1 cellular context compared by ENCODE assay signal in the genomic region with DNA sequence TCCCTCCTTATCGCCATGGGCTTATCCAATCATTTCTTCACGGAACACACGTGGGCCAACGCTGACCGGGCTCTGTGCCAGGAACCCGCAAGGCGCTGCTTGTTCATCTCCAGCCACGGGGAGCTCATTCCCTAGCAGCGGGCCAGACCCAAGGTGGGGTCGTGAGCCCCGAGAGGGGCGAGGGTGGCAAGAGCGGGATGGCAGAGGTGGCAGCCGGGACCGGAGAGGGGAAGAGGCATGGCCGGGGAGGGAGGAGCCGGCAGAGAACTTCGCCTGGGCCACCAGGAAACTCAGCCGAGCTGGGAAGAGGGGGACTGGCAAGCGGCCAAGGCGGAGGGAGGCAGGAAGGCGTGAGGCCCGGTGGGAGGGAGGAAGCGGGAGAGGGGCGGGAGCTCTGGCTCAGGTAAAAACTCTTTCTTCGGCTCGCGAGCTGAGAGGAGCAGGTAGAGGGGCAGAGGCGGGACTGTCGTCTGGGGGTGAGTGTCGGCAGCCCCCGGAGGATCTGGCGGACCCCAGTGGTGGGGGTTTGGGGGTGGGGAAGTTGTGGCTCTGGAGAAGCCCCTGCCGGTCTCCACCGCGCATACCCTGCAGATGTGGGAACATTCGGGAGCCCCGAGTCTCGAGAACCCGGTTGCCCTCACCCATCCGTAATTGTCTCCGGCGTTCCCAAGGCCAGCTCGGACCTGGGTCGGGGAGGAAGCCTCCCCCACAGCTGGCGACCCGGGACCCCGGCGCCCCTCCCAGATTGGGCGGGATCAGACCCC.
TF ChIP-seq lines count a peak whose summit lies in the region.

A gene with protein sequence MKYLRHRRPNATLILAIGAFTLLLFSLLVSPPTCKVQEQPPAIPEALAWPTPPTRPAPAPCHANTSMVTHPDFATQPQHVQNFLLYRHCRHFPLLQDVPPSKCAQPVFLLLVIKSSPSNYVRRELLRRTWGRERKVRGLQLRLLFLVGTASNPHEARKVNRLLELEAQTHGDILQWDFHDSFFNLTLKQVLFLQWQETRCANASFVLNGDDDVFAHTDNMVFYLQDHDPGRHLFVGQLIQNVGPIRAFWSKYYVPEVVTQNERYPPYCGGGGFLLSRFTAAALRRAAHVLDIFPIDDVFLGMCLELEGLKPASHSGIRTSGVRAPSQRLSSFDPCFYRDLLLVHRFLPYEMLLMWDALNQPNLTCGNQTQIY (plus strand): TSS at position 408 of the 764 bp plus-strand sequence. CDS start 12,670 bp downstream, outside the sequence.

TF ChIP-seq in K562, 482 proteins besides CTCF, POLR2A, EP300 and RAD21 (continued from another document and continues in another):
- TF ChIP-seq, protein P1, sequence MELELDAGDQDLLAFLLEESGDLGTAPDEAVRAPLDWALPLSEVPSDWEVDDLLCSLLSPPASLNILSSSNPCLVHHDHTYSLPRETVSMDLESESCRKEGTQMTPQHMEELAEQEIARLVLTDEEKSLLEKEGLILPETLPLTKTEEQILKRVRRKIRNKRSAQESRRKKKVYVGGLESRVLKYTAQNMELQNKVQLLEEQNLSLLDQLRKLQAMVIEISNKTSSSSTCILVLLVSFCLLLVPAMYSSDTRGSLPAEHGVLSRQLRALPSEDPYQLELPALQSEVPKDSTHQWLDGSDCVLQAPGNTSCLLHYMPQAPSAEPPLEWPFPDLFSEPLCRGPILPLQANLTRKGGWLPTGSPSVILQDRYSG (tag; conservative IDR thresholded peaks at IDR 0.05; ENCODE audit: low read depth), result no peak
- peak; percentile 52; the same call in 1 of the 2 replicates for TF ChIP-seq CC2D1A (IDR thresholded peaks at IDR 0.05)
- TF ChIP-seq SMC3 (conservative IDR thresholded peaks at IDR 0.05; ENCODE audit: insufficient read depth, low read depth, low read length), result no peak
- TF ChIP-seq SMAD3 (CRISPR knock-in tag; conservative IDR thresholded peaks at IDR 0.05), result no peak
- TF ChIP-seq EP400 (IDR thresholded peaks at IDR 0.05), result no peak; the same call in 1 of the 2 replicates
- TF ChIP-seq RBM15 (IDR thresholded peaks at IDR 0.05; ENCODE audit: insufficient read depth, low read length), result no peak
- TF ChIP-seq DNMT1 (IDR thresholded peaks at IDR 0.05), result no peak
- peak; percentile 70 for TF ChIP-seq NFIX (CRISPR knock-in tag; IDR thresholded peaks at IDR 0.05; ENCODE audit: low read depth)
- TF ChIP-seq NCOA2 (IDR thresholded peaks at IDR 0.05; ENCODE audit: partially characterized antibody in 2 of 2), result no peak
- TF ChIP-seq COPS2 (conservative IDR thresholded peaks at IDR 0.05), result no peak
- TF ChIP-seq, protein P2, sequence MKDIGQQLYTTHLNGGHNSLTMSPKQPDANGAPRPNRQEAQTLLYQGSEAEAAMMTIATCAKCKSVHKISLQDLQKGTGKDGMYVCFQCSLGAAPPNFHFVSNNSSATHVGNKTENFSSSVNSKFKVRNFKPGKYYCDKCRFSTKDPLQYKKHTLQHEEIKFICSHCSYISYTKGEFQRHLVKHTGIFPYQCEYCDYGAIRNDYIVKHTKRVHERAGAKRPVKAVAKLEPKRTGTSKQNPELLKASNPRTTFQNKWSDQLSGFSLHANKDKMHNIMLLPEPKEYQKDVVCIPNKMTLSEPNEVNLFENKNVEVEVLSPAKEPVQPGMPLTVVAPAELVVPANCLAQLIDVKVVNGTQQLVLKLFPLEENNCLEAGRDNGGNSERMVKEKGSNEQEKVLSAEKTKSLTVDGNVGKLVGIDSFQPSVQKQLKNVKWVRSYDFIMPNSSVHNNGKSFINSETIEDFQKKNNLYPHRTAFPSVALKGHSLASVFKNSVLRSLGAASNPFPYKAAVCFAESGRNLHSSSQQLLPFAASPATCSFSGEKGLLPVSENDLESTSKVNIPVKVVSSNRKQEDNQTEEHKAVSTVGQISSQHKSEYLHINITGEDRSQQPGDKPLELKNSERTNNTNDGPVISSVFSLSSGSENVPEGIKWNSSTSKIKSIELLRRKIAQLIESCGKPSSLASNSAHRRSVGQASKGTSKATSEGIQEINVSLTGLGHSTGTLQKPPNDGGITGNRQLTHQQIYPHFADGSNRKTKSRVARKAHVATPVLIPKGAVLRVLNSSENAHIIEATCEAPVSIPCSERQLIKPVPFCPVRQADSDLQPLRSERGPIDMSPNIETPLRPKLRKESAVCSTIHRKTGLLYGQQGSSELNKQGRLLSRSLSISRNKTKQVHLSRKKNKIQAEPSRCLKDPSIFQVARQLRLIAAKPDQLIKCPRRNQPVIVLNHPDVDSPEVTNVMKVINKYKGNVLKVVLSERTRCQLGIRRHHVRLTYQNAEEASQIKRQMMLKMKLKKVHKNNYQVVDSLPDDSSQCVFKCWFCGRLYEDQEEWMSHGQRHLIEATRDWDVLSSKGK (CRISPR knock-in tag; IDR thresholded peaks at IDR 0.05), result no peak
- no peak for TF ChIP-seq ZNF124 (CRISPR knock-in tag; IDR thresholded peaks at IDR 0.05)
- no peak for TF ChIP-seq POLR2AphosphoS2 (IDR thresholded peaks at IDR 0.05; ENCODE audit: low read length)
- no peak for TF ChIP-seq HNRNPLL (IDR thresholded peaks at IDR 0.05; ENCODE audit: low read depth, low read length, poor library complexity, severe bottlenecking)
- peak; percentile 21; the same call in 1 of the 2 replicates for TF ChIP-seq PHF8 (IDR thresholded peaks at IDR 0.05; ENCODE audit: borderline replicate concordance, low read length)
- no peak for TF ChIP-seq MTA2 (IDR thresholded peaks at IDR 0.05; ENCODE audit: low read depth)
- no peak for TF ChIP-seq ZNF785 (CRISPR knock-in tag; IDR thresholded peaks at IDR 0.05)
- no peak for TF ChIP-seq THRAP3 (IDR thresholded peaks at IDR 0.05; ENCODE audit: borderline replicate concordance)
- TF ChIP-seq FOXJ3 (CRISPR knock-in tag; IDR thresholded peaks at IDR 0.05), result no peak
- TF ChIP-seq, protein P3, sequence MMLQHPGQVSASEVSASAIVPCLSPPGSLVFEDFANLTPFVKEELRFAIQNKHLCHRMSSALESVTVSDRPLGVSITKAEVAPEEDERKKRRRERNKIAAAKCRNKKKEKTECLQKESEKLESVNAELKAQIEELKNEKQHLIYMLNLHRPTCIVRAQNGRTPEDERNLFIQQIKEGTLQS (IDR thresholded peaks at IDR 0.05), result no peak
- TF ChIP-seq, protein P3 (CRISPR knock-in tag; conservative IDR thresholded peaks at IDR 0.05), result no peak
- TF ChIP-seq SREBF2 (CRISPR knock-in tag; IDR thresholded peaks at IDR 0.05), result no peak
- TF ChIP-seq, protein P4, sequence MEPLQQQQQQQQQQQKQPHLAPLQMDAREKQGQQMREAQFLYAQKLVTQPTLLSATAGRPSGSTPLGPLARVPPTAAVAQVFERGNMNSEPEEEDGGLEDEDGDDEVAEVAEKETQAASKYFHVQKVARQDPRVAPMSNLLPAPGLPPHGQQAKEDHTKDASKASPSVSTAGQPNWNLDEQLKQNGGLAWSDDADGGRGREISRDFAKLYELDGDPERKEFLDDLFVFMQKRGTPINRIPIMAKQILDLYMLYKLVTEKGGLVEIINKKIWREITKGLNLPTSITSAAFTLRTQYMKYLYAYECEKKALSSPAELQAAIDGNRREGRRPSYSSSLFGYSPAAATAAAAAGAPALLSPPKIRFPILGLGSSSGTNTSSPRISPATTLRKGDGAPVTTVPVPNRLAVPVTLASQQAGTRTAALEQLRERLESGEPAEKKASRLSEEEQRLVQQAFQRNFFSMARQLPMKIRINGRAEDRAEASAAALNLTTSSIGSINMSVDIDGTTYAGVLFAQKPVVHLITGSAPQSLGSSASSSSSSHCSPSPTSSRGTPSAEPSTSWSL (CRISPR knock-in tag; IDR thresholded peaks at IDR 0.05; ENCODE audit: borderline replicate concordance), result no peak
- no peak for TF ChIP-seq PTRF (tag; IDR thresholded peaks at IDR 0.05)
- TF ChIP-seq, protein P5, sequence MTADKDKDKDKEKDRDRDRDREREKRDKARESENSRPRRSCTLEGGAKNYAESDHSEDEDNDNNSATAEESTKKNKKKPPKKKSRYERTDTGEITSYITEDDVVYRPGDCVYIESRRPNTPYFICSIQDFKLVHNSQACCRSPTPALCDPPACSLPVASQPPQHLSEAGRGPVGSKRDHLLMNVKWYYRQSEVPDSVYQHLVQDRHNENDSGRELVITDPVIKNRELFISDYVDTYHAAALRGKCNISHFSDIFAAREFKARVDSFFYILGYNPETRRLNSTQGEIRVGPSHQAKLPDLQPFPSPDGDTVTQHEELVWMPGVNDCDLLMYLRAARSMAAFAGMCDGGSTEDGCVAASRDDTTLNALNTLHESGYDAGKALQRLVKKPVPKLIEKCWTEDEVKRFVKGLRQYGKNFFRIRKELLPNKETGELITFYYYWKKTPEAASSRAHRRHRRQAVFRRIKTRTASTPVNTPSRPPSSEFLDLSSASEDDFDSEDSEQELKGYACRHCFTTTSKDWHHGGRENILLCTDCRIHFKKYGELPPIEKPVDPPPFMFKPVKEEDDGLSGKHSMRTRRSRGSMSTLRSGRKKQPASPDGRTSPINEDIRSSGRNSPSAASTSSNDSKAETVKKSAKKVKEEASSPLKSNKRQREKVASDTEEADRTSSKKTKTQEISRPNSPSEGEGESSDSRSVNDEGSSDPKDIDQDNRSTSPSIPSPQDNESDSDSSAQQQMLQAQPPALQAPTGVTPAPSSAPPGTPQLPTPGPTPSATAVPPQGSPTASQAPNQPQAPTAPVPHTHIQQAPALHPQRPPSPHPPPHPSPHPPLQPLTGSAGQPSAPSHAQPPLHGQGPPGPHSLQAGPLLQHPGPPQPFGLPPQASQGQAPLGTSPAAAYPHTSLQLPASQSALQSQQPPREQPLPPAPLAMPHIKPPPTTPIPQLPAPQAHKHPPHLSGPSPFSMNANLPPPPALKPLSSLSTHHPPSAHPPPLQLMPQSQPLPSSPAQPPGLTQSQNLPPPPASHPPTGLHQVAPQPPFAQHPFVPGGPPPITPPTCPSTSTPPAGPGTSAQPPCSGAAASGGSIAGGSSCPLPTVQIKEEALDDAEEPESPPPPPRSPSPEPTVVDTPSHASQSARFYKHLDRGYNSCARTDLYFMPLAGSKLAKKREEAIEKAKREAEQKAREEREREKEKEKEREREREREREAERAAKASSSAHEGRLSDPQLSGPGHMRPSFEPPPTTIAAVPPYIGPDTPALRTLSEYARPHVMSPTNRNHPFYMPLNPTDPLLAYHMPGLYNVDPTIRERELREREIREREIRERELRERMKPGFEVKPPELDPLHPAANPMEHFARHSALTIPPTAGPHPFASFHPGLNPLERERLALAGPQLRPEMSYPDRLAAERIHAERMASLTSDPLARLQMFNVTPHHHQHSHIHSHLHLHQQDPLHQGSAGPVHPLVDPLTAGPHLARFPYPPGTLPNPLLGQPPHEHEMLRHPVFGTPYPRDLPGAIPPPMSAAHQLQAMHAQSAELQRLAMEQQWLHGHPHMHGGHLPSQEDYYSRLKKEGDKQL (CRISPR knock-in tag; IDR thresholded peaks at IDR 0.05; ENCODE audit: borderline replicate concordance), result no peak
- TF ChIP-seq CHD2 (IDR thresholded peaks at IDR 0.05; ENCODE audit: low read depth, low read length), result no peak
- no peak for TF ChIP-seq NFXL1 (CRISPR knock-in tag; IDR thresholded peaks at IDR 0.05)
- TF ChIP-seq, protein P6, sequence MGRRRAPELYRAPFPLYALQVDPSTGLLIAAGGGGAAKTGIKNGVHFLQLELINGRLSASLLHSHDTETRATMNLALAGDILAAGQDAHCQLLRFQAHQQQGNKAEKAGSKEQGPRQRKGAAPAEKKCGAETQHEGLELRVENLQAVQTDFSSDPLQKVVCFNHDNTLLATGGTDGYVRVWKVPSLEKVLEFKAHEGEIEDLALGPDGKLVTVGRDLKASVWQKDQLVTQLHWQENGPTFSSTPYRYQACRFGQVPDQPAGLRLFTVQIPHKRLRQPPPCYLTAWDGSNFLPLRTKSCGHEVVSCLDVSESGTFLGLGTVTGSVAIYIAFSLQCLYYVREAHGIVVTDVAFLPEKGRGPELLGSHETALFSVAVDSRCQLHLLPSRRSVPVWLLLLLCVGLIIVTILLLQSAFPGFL (CRISPR knock-in tag; IDR thresholded peaks at IDR 0.05), result no peak
- TF ChIP-seq, protein P7, sequence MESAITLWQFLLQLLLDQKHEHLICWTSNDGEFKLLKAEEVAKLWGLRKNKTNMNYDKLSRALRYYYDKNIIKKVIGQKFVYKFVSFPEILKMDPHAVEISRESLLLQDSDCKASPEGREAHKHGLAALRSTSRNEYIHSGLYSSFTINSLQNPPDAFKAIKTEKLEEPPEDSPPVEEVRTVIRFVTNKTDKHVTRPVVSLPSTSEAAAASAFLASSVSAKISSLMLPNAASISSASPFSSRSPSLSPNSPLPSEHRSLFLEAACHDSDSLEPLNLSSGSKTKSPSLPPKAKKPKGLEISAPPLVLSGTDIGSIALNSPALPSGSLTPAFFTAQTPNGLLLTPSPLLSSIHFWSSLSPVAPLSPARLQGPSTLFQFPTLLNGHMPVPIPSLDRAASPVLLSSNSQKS (CRISPR knock-in tag; IDR thresholded peaks at IDR 0.05), result no peak
- TF ChIP-seq, protein P8, sequence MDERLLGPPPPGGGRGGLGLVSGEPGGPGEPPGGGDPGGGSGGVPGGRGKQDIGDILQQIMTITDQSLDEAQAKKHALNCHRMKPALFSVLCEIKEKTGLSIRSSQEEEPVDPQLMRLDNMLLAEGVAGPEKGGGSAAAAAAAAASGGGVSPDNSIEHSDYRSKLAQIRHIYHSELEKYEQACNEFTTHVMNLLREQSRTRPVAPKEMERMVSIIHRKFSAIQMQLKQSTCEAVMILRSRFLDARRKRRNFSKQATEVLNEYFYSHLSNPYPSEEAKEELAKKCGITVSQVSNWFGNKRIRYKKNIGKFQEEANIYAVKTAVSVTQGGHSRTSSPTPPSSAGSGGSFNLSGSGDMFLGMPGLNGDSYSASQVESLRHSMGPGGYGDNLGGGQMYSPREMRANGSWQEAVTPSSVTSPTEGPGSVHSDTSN (CRISPR knock-in tag; IDR thresholded peaks at IDR 0.05; ENCODE audit: low read depth), result no peak
- TF ChIP-seq, protein P8 (tag; conservative IDR thresholded peaks at IDR 0.05; ENCODE audit: low read depth), result no peak
- no peak for TF ChIP-seq ZNF263 (CRISPR knock-in tag; IDR thresholded peaks at IDR 0.05; ENCODE audit: borderline replicate concordance)
- TF ChIP-seq, protein P9, sequence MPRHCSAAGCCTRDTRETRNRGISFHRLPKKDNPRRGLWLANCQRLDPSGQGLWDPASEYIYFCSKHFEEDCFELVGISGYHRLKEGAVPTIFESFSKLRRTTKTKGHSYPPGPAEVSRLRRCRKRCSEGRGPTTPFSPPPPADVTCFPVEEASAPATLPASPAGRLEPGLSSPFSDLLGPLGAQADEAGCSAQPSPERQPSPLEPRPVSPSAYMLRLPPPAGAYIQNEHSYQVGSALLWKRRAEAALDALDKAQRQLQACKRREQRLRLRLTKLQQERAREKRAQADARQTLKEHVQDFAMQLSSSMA (CRISPR knock-in tag; IDR thresholded peaks at IDR 0.05), result no peak
- no peak for TF ChIP-seq KDM4B (IDR thresholded peaks at IDR 0.05; ENCODE audit: borderline replicate concordance in 2 of 2, low read depth in 1 of 2)
- TF ChIP-seq ZNF146 (CRISPR knock-in tag; IDR thresholded peaks at IDR 0.05; ENCODE audit: unreplicated experiment), result no peak
- no peak for TF ChIP-seq ARHGAP35 (IDR thresholded peaks at IDR 0.05; ENCODE audit: partially characterized antibody)
